Comparison of ENCODE assay signal across 8 cellular contexts in genomic region chr20:32823078-32823477, GRCh38. TPM values are rescaled to one million over a fixed set of nuclear protein-coding genes. Genes with fewer than 3 reads are reported as not detected.
A peak's percentile ranks its signal among the peaks of the same experiment; 100 is the strongest.
DNase-seq lines count a peak whose midpoint lies in the region; ATAC-seq and TF ChIP-seq lines count a peak whose summit lies in the region.

No MANE protein-coding gene starts in this region.

- intact Hi-C loops in activated naive CD4-positive, alpha-beta T cell treated with anti-CD3 and anti-CD28 coated beads for 36 hours (cut with micrococcal nuclease): loop anchor here (5.0 kb wide), 1 partner anchor 81 kb away; the partner anchor contains the start of gene COMMD7

- no peaks in the 10 kb centered on the region for H3K27me3 Mint-ChIP-seq in activated naive CD4-positive, alpha-beta T cell treated with anti-CD3 and anti-CD28 coated beads for 36 hours (ENCODE audit: low read depth)

- peak; percentile 75 for DNase-seq in A172 (ENCODE audit: low spot score)
- peak; percentile 59 to 78 for DNase-seq in HL-60 (ENCODE audit: low read depth in 1 of 2, low spot score in 1 of 2)
- DNase-seq in activated naive CD4-positive, alpha-beta T cell treated with anti-CD3 and anti-CD28 coated beads for 36 hours: peak; percentile 52
- peak; percentile 50 for DNase-seq in kidney epithelial cell (ENCODE audit: low read depth)
- no peak for DNase-seq in putamen (ENCODE audit: low spot score)
- DNase-seq in DMS 273 treated with DMSO at 0.1 percent for 48 hours (lab: John Stamatoyannopoulos, UW): no peak

- peak overlapping the region; percentile 68 for H3K27ac Mint-ChIP-seq in activated naive CD4-positive, alpha-beta T cell treated with anti-CD3 and anti-CD28 coated beads for 36 hours

- CTCF ChIA-PET in activated naive CD4-positive, alpha-beta T cell treated with anti-CD3 and anti-CD28 coated beads for 36 hours (lab: Charles Lee): interaction anchor here (0.9 to 1.6 kb wide), 2 partner anchors 12 to 138 kb away, joined by 4 to 7 read pairs; no protein-coding TSS in a partner anchor

- no peaks in the 10 kb centered on the region for H3K36me3 ChIP-seq in kidney epithelial cell (ENCODE audit: control insufficient read depth, insufficient read depth, low read length)

- ATAC-seq in GM18520 (IDR thresholded peaks at IDR 0.05; ENCODE audit: unreplicated experiment): no peak
- ATAC-seq in esophagus mucosa: no peak

- H3K36me3 Mint-ChIP-seq in activated naive CD4-positive, alpha-beta T cell treated with anti-CD3 and anti-CD28 coated beads for 36 hours (ENCODE audit: low read depth): peaks cover 24% of the 10 kb centered on the region

- no peaks in the 10 kb centered on the region for H3K27me3 ChIP-seq in HL-60 (ENCODE audit: insufficient read depth, poor library complexity, severe bottlenecking)
- H3K27me3 ChIP-seq in kidney epithelial cell (ENCODE audit: control insufficient read depth, insufficient read depth, low read length): no peaks in the 10 kb centered on the region

- H3K4me3 Mint-ChIP-seq in activated naive CD4-positive, alpha-beta T cell treated with anti-CD3 and anti-CD28 coated beads for 36 hours: no peak overlapping the region

- H3K4me3 ChIP-seq in HL-60 (replicated peaks; ENCODE audit: insufficient read depth, low read length): no peak overlapping the region
- no peak overlapping the region for H3K4me3 ChIP-seq in kidney epithelial cell (ENCODE audit: low read depth, low read length)

- H3K9me3 Mint-ChIP-seq in activated naive CD4-positive, alpha-beta T cell treated with anti-CD3 and anti-CD28 coated beads for 36 hours: no peaks in the 10 kb centered on the region

- H3K4me1 Mint-ChIP-seq in activated naive CD4-positive, alpha-beta T cell treated with anti-CD3 and anti-CD28 coated beads for 36 hours (ENCODE audit: low read depth): peaks cover 52% of the 10 kb centered on the region

- no peak overlapping the region for H3K27ac ChIP-seq in HL-60 (replicated peaks)

- TF ChIP-seq CTCF in HL-60 (IDR thresholded peaks at IDR 0.05; ENCODE audit: insufficient read depth, low read length) (no peak), kidney epithelial cell (IDR thresholded peaks at IDR 0.05; ENCODE audit: insufficient read depth, low read length, poor library complexity, severe bottlenecking) (peak; percentile 28)

RNA-seq across cellular contexts. Expression of gene MAPRE1, which starts 3.3 kb away (rescaled TPM):
- total RNA-seq in A172 (2014; rRNA removed; shearing (Covaris generic)): 227 and 239 TPM in 2 replicates
- 100 to 1,000 TPM; 119 to 127 TPM for total RNA-seq in activated naive CD4-positive, alpha-beta T cell treated with anti-CD3 and anti-CD28 coated beads for 36 hours
- 88.2 and 92.3 TPM in 2 replicates for total RNA-seq in kidney epithelial cell
- 49.2 TPM for total RNA-seq in esophagus mucosa

RNA-seq across cellular contexts. Expression of gene EFCAB8, which starts 35.6 kb away (rescaled TPM):
- not detected in 2 replicates for total RNA-seq in A172 (2014; rRNA removed; shearing (Covaris generic))
- total RNA-seq in activated naive CD4-positive, alpha-beta T cell treated with anti-CD3 and anti-CD28 coated beads for 36 hours: under 1 TPM; 0.45 to 0.57 TPM
- total RNA-seq in kidney epithelial cell (not detected in 2 replicates), esophagus mucosa (0.48 TPM)

Comparison
In these comparisons a context has a peak if more than half of its experiments do, and no peak if none do; other contexts are left out.
1. DNase-seq: peak in A172 (single experiment), HL-60 (2 of 2), activated naive CD4-positive, alpha-beta T cell treated with anti-CD3 and anti-CD28 coated beads for 36 hours (single experiment) and kidney epithelial cell (single experiment); none in putamen (single experiment) and DMS 273 treated with DMSO at 0.1 percent for 48 hours (single experiment).